Comparison of ENCODE assay signal across 22 cellular contexts in genomic region chr1:226129230-226129629, GRCh38. TPM values are rescaled to one million over a fixed set of nuclear protein-coding genes. Genes with fewer than 3 reads are reported as not detected.
DNase-seq lines count a peak whose midpoint lies in the region; ATAC-seq and TF ChIP-seq lines count a peak whose summit lies in the region.
"Had no signal": no experiment of that assay in that cellular context is flagged by ENCODE, and none has a peak within 500 bp of the region (broad histone marks: within the 10 kb centered on the region; RNA-seq: fewer than 3 reads in every experiment).

No MANE protein-coding gene starts in this region.

- CTCF ChIA-PET in HCT116 (lab: Charles Lee) (no interaction called here), OCI-LY7 (lab: Charles Lee; ENCODE audit: unreplicated experiment) (interaction anchor here (0.6 kb wide), 1 partner anchor 304 kb away, joined by 3 read pairs; no protein-coding TSS in a partner anchor)

- peaks cover 16% of the 10 kb centered on the region for H3K4me1 Mint-ChIP-seq in activated naive CD8-positive, alpha-beta T cell treated with anti-CD3 and anti-CD28 coated beads for 36 hours

- H3K4me1 ChIP-seq in HCT116 (ENCODE audit: control insufficient read depth in 1 of 2, insufficient read depth in 2 of 2, low read length in 2 of 2) (peaks cover 35 to 55% of the 10 kb centered on the region in 2 experiments), OCI-LY7 (ENCODE audit: insufficient read depth, low read length, poor library complexity, severe bottlenecking) (peaks cover 62% of the 10 kb centered on the region), suprapubic skin (peaks cover 52% of the 10 kb centered on the region)
- H3K4me1 ChIP-seq: right atrium auricular region had no signal

- TF ChIP-seq POLR2A in HCT116 (IDR thresholded peaks at IDR 0.05; ENCODE audit: borderline replicate concordance, extremely low read depth, insufficient read depth, insufficient read length), result no peak
- no peak for TF ChIP-seq POLR2A in suprapubic skin (IDR thresholded peaks at IDR 0.05)

- H3K9me2 ChIP-seq in HCT116 (ENCODE audit: insufficient read depth) (no peaks in the 10 kb centered on the region), OCI-LY7 (ENCODE audit: insufficient read depth, low read length) (no peaks in the 10 kb centered on the region)

- H4K20me1 ChIP-seq in HCT116 (ENCODE audit: insufficient read depth) (no peaks in the 10 kb centered on the region), OCI-LY7 (ENCODE audit: insufficient read depth, low read length) (no peaks in the 10 kb centered on the region)

- WGBS in suprapubic skin, result 100% methylated on average over 2 of the region's 2 CpGs

- no peak for TF ChIP-seq RAD21 in HCT116 (IDR thresholded peaks at IDR 0.05; ENCODE audit: low read depth)

- H3K27me3 Mint-ChIP-seq in activated naive CD8-positive, alpha-beta T cell treated with anti-CD3 and anti-CD28 coated beads for 36 hours, result peaks cover 5% of the 10 kb centered on the region

- no peak overlapping the region for H3K27ac Mint-ChIP-seq in activated naive CD8-positive, alpha-beta T cell treated with anti-CD3 and anti-CD28 coated beads for 36 hours
- H3K27ac Mint-ChIP-seq: immature natural killer cell had no signal

- DNase-seq in HCT116 (ENCODE audit: low read depth, low spot score) (no peak), OCI-LY7 (ENCODE audit: low spot score) (no peak), islet precursor cell (peak; percentile 13), suprapubic skin (ENCODE audit: low spot score in 2 of 2) (no peak), dermis blood vessel endothelial cell (no peak), HCEC 1CT (no peak)
- DNase-seq in activated naive CD8-positive, alpha-beta T cell treated with anti-CD3 and anti-CD28 coated beads for 36 hours, result no peak
- DNase-seq: activated CD4-positive, alpha-beta T cell treated with anti-CD3 and anti-CD28 coated beads, Interleukin-2, amount 10 ng/mL, durations not matched to agents 24 days and 14 days; activated naive CD4-positive, alpha-beta T cell; activated T-cell treated with anti-CD3 and anti-CD28 coated beads, Interleukin-2, amount 50 U/mL, for 48 hours; cerebellar nuclear complex; DMS79; immature natural killer cell; MV-4-11; NCI-H1436 treated with DMSO at 0.1 percent for 48 hours; NCI-H2081 treated with DMSO at 0.1 percent for 48 hours; NCI-H226; RPMI8226; WERI-Rb-1 had no signal

- H3K27me3 ChIP-seq in HCT116 (ENCODE audit: insufficient read depth, low read length) (no peaks in the 10 kb centered on the region), suprapubic skin (no peaks in the 10 kb centered on the region)
- H3K27me3 ChIP-seq: right atrium auricular region, stomach had no signal

- no peak overlapping the region for H3K9ac ChIP-seq in HCT116 (ENCODE audit: low read length)

- no peak for TF ChIP-seq CTCF in HCT116 (IDR thresholded peaks at IDR 0.05 in 2 of 3, conservative IDR thresholded peaks at IDR 0.05 in 1 of 3; ENCODE audit: borderline replicate concordance in 1 of 3, insufficient read depth in 1 of 3, low read depth in 2 of 3, low read length in 2 of 3)
- no peak for TF ChIP-seq CTCF in OCI-LY7 (conservative IDR thresholded peaks at IDR 0.05; ENCODE audit: low read length)
- TF ChIP-seq CTCF in suprapubic skin (IDR thresholded peaks at IDR 0.05), result no peak

- no peak for ATAC-seq in HCT116

- no TSS peak for BruUV-seq in HCT116 (replicated peaks; lab: Mats Ljungman, UMichigan)
- BruUV-seq in OCI-LY7 (replicated peaks; lab: Mats Ljungman, UMichigan), result no TSS peak

- no peak overlapping the region for H3K4me3 Mint-ChIP-seq in activated naive CD8-positive, alpha-beta T cell treated with anti-CD3 and anti-CD28 coated beads for 36 hours
- H3K4me3 Mint-ChIP-seq: activated CD4-positive, alpha-beta T cell treated with anti-CD3 and anti-CD28 coated beads, Interleukin-2, amount 10 ng/mL, durations not matched to agents 24 days and 14 days; immature natural killer cell had no signal

- H3K27ac ChIP-seq in HCT116 (ENCODE audit: low read depth, low read length) (0 out of 2 replicates have a peak overlapping the region, but pooled peaks have one; percentile 66), OCI-LY7 (ENCODE audit: low read depth, low read length, poor library complexity, severe bottlenecking) (peak overlapping the region; percentile 94), suprapubic skin (peak overlapping the region; percentile 92)
- H3K27ac ChIP-seq: right atrium auricular region, WERI-Rb-1 had no signal

- H3K36me3 Mint-ChIP-seq in activated naive CD8-positive, alpha-beta T cell treated with anti-CD3 and anti-CD28 coated beads for 36 hours, result no peaks in the 10 kb centered on the region
- H3K36me3 Mint-ChIP-seq: immature natural killer cell had no signal

- no peaks in the 10 kb centered on the region for H3K9me3 Mint-ChIP-seq in activated naive CD8-positive, alpha-beta T cell treated with anti-CD3 and anti-CD28 coated beads for 36 hours
- H3K9me3 Mint-ChIP-seq: activated CD4-positive, alpha-beta T cell treated with anti-CD3 and anti-CD28 coated beads, Interleukin-2, amount 10 ng/mL, durations not matched to agents 24 days and 14 days; immature natural killer cell had no signal

- intact Hi-C loops in HCT116 (cut with micrococcal nuclease), result loop anchor here (5.0 kb wide), 2 partner anchors 53 to 278 kb away; partner anchors contain the start of gene PARP1
- intact Hi-C loops in OCI-LY7 (cut with micrococcal nuclease; ENCODE audit: unreplicated experiment), result no loop called here

- H3K36me3 ChIP-seq in HCT116 (ENCODE audit: control insufficient read depth in 1 of 2, insufficient read depth in 2 of 2, low read length in 2 of 2) (no peaks in the 10 kb centered on the region), OCI-LY7 (ENCODE audit: insufficient read depth, low read length) (no peaks in the 10 kb centered on the region), suprapubic skin (no peaks in the 10 kb centered on the region)
- H3K36me3 ChIP-seq: right atrium auricular region, stomach, tibial nerve, WERI-Rb-1 had no signal

- H3K79me2 ChIP-seq in HCT116 (ENCODE audit: insufficient read depth, low read length) (no peaks in the 10 kb centered on the region), OCI-LY7 (ENCODE audit: insufficient read depth, low read depth, low read length) (no peaks in the 10 kb centered on the region)

- H2AFZ ChIP-seq in HCT116 (ENCODE audit: low read depth, low read length, poor library complexity, severe bottlenecking) (no peak overlapping the region), OCI-LY7 (ENCODE audit: low read length) (peak overlapping the region; percentile 1; the same call in 1 of the 2 replicates)

- POLR2A ChIA-PET in HCT116 (lab: Charles Lee), result no interaction called here
- POLR2A ChIA-PET in OCI-LY7 (lab: Charles Lee), result interaction anchor here (1.1 to 2.2 kb wide), 5 partner anchors 17 to 662 kb away, joined by 4 to 10 read pairs (median 4); no protein-coding TSS in a partner anchor

- no peak for TF ChIP-seq EP300 in suprapubic skin (IDR thresholded peaks at IDR 0.05)

- H3K4me2 ChIP-seq in HCT116 (ENCODE audit: low read length) (peak overlapping the region; percentile 88; the same call in 1 of the 2 replicates), OCI-LY7 (ENCODE audit: low read length) (peak overlapping the region; percentile 68)

- H3K4me3 ChIP-seq in HCT116 (replicated peaks in 1 of 2; ENCODE audit: low read depth in 1 of 2, low read length in 2 of 2) (no peak overlapping the region), OCI-LY7 (ENCODE audit: low read depth, low read length, poor library complexity, severe bottlenecking) (peak overlapping the region; percentile 56), suprapubic skin (no peak overlapping the region)
- H3K4me3 ChIP-seq: right atrium auricular region, stomach, tibial nerve had no signal

- H3K9me3 ChIP-seq in HCT116 (ENCODE audit: control insufficient read depth in 1 of 2, insufficient read depth in 1 of 2, low read depth in 1 of 2, low read length in 2 of 2) (peaks cover 0 to 5% of the 10 kb centered on the region in 2 experiments; a peak in 1 of 4 replicates), OCI-LY7 (ENCODE audit: low read length) (no peaks in the 10 kb centered on the region), suprapubic skin (no peaks in the 10 kb centered on the region)
- H3K9me3 ChIP-seq: right atrium auricular region, stomach, tibial nerve had no signal

- RAD21 ChIA-PET in HCT116 (lab: Charles Lee; ENCODE audit: low non-redundant PET in 1 of 2, low total read pairs in 2 of 2, uncharacterized antibody in 2 of 2, unreplicated experiment in 2 of 2), result no interaction called here

TF ChIP-seq in HCT116, 20 proteins besides CTCF, POLR2A, EP300 and RAD21:
- TF ChIP-seq ZFX (IDR thresholded peaks at IDR 0.05) (no peak), SRF (IDR thresholded peaks at IDR 0.05; ENCODE audit: low read depth) (no peak), ELF1 (IDR thresholded peaks at IDR 0.05; ENCODE audit: borderline replicate concordance, low read depth) (no peak), EZH2 (IDR thresholded peaks at IDR 0.05) (no peak), FOSL1 (IDR thresholded peaks at IDR 0.05; ENCODE audit: low read depth) (no peak), TCF7L2 (IDR thresholded peaks at IDR 0.05; ENCODE audit: borderline replicate concordance, extremely low read depth, insufficient read depth, insufficient read length) (no peak), SIN3A (IDR thresholded peaks at IDR 0.05; ENCODE audit: low read depth) (no peak)

RNA-seq across cellular contexts. Expression of gene ACBD3, which starts 57.3 kb away (rescaled TPM):
- total RNA-seq in HCT116 (2021; ENCODE audit: unreplicated experiment) (29.6 TPM), OCI-LY7 (2022) (51.7 and 54.1 TPM in 2 replicates), suprapubic skin (10 to 100 TPM; 38.0 to 64.5 (median 42.4) TPM), dermis blood vessel endothelial cell (41.9 and 50.5 TPM in 2 replicates)
- 16.7 and 16.8 TPM in 2 replicates for polyA plus RNA-seq in HCT116 (2012)
- total RNA-seq in OCI-LY7 (2014; rRNA removed; shearing (Covaris generic)), result 30.3 and 35.3 TPM in 2 replicates
- 10 to 100 TPM; 19.2 to 19.7 TPM for total RNA-seq in activated naive CD8-positive, alpha-beta T cell treated with anti-CD3 and anti-CD28 coated beads for 36 hours
